Comparison of ENCODE assay signal across 8 cellular contexts in the genomic region with DNA sequence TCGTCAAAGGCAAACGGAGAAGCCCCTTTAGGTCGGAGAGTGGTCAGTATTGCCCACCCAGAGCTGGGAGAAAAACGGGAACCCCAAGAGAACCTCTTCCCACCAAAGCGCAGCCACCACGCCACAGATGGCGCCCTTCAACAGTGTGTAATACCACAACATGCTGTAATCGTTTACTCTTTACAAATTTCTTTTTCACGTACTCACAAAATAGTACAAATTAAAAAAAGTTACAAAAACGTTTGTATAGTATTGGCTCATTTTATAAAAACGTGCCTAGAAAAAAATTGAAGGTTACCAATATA. TPM values are rescaled to one million over a fixed set of nuclear protein-coding genes. Genes with fewer than 3 reads are reported as not detected.
DNase-seq lines count a peak whose midpoint lies in the region; ATAC-seq and TF ChIP-seq lines count a peak whose summit lies in the region.

No MANE protein-coding gene starts in this region.

- peak overlapping the region; percentile 99 for H3K27ac Mint-ChIP-seq in activated T-cell treated with anti-CD3 and anti-CD28 coated beads, Interleukin-2, amount 50 U/mL, for 24 hours
- peak overlapping the region; percentile 97 to 100 (median 100) for H3K27ac Mint-ChIP-seq in naive thymus-derived CD8-positive, alpha-beta T cell

- ATAC-seq in HG03103 (IDR thresholded peaks at IDR 0.05; ENCODE audit: low read depth, unreplicated experiment) (peak; percentile 5), HG03565 (IDR thresholded peaks at IDR 0.05; ENCODE audit: unreplicated experiment) (no peak)
- ATAC-seq in naive thymus-derived CD8-positive, alpha-beta T cell = peak; percentile 4 to 11

- H3K36me3 Mint-ChIP-seq in activated T-cell treated with anti-CD3 and anti-CD28 coated beads, Interleukin-2, amount 50 U/mL, for 24 hours (ENCODE audit: low read depth) = peaks cover 32% of the 10 kb centered on the region
- no peaks in the 10 kb centered on the region for H3K36me3 Mint-ChIP-seq in naive thymus-derived CD8-positive, alpha-beta T cell

- peak overlapping the region; percentile 91 for H3K4me3 Mint-ChIP-seq in activated T-cell treated with anti-CD3 and anti-CD28 coated beads, Interleukin-2, amount 50 U/mL, for 24 hours
- H3K4me3 Mint-ChIP-seq in naive thymus-derived CD8-positive, alpha-beta T cell = peak overlapping the region; percentile 93 to 98 (median 96)

- no peak for DNase-seq in activated T-cell treated with anti-CD3 and anti-CD28 coated beads, Interleukin-2, amount 50 U/mL, for 24 hours
- DNase-seq in activated T-cell treated with anti-CD3 and anti-CD28 coated beads, Interleukin-2, amount 50 U/mL, for 1 hour = no peak
- DNase-seq in UCSD-AML1 (lab: John Stamatoyannopoulos, UW; ENCODE audit: unreplicated experiment) (peak; percentile 80), epithelial cell of proximal tubule (ENCODE audit: low read depth) (no peak), NCI-H128 (lab: John Stamatoyannopoulos, UW; ENCODE audit: unreplicated experiment) (no peak)
- DNase-seq in naive thymus-derived CD8-positive, alpha-beta T cell = peak in 3 of 10 donors; percentile 26 to 30 (median 28)

- POLR2A ChIA-PET in naive thymus-derived CD8-positive, alpha-beta T cell (lab: Charles Lee) = interaction anchor here (0.7 to 5.5 kb wide), 27 partner anchors 8 to 1186 kb away, joined by 3 to 213 read pairs (median 16); a partner anchor contains a TSS

- peak; percentile 45 for TF ChIP-seq CTCF in epithelial cell of proximal tubule (conservative IDR thresholded peaks at IDR 0.05; ENCODE audit: low read depth, low read length)

- no peaks in the 10 kb centered on the region for H3K9me3 Mint-ChIP-seq in activated T-cell treated with anti-CD3 and anti-CD28 coated beads, Interleukin-2, amount 50 U/mL, for 24 hours
- no peaks in the 10 kb centered on the region for H3K9me3 Mint-ChIP-seq in naive thymus-derived CD8-positive, alpha-beta T cell

- H3K4me1 Mint-ChIP-seq in activated T-cell treated with anti-CD3 and anti-CD28 coated beads, Interleukin-2, amount 50 U/mL, for 24 hours (ENCODE audit: low read depth) = peaks cover 55% of the 10 kb centered on the region
- peaks cover 13 to 45% (median 40%) of the 10 kb centered on the region in 4 donors for H3K4me1 Mint-ChIP-seq in naive thymus-derived CD8-positive, alpha-beta T cell

- no peaks in the 10 kb centered on the region for H3K27me3 Mint-ChIP-seq in activated T-cell treated with anti-CD3 and anti-CD28 coated beads, Interleukin-2, amount 50 U/mL, for 24 hours
- no peaks in the 10 kb centered on the region for H3K27me3 Mint-ChIP-seq in naive thymus-derived CD8-positive, alpha-beta T cell

- H3K4me3 ChIP-seq in epithelial cell of proximal tubule (ENCODE audit: low read depth, low read length) = peak overlapping the region; percentile 93

RNA-seq across cellular contexts. Expression of a gene that starts 0.8 kb away (rescaled TPM):
- 43.6 and 53.0 TPM in 2 replicates for total RNA-seq in epithelial cell of proximal tubule
- total RNA-seq in naive thymus-derived CD8-positive, alpha-beta T cell = 10 to 100 TPM; 93.6 to 96.9 TPM
- 10 to 100 TPM; 48.2 to 57.8 (median 56.0) TPM for polyA plus RNA-seq in naive thymus-derived CD8-positive, alpha-beta T cell

RNA-seq across cellular contexts. Expression of a gene that starts 52.7 kb away (rescaled TPM):
- total RNA-seq in epithelial cell of proximal tubule = 48.6 and 64.4 TPM in 2 replicates
- total RNA-seq in naive thymus-derived CD8-positive, alpha-beta T cell = 100 to 1,000 TPM; 156 to 158 TPM
- 10 to 100 TPM; 47.6 to 56.6 (median 52.1) TPM for polyA plus RNA-seq in naive thymus-derived CD8-positive, alpha-beta T cell
